Comparison of ENCODE assay signal across 8 cellular contexts in the genomic region with DNA sequence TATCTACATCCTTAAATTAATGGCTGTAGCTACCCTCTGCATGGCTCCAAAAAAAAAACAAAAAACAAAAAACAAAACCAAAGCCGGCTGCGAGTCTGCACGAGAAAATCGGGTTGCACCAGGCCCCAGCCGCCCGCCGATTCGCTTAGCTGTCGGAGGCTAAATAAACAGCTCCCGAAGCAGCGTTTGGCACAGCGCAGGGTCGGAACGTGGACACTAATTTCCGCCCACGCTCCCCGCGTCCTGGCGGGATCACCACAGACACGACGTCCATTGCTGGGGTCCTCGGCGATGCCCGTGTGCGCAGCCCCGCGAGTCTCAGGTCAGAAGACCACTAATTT. TPM values are rescaled to one million over a fixed set of nuclear protein-coding genes. Genes with fewer than 3 reads are reported as not detected.
DNase-seq lines count a peak whose midpoint lies in the region; ATAC-seq, FAIRE-seq and TF ChIP-seq lines count a peak whose summit lies in the region.

No MANE protein-coding gene starts in this region.

- TF ChIP-seq RAD21 in K562 (CRISPR knock-in tag; conservative IDR thresholded peaks at IDR 0.05 in 1 of 2, IDR thresholded peaks at IDR 0.05 in 1 of 2), result no peak

- CTCF ChIA-PET in K562 (lab: Yijun Ruan, JAX; ENCODE audit: low intra/inter-chr PET ratio), result no interaction called here

- H3K9me3 ChIP-seq in HUES6 (ENCODE audit: control insufficient read depth, insufficient read depth, low read depth, low read length), result no peaks in the 10 kb centered on the region
- H3K9me3 ChIP-seq in K562 (replicated peaks; ENCODE audit: control insufficient read depth, insufficient read depth, low read depth, low read length), result no peaks in the 10 kb centered on the region

- H3K27ac ChIP-seq in HUES6 (ENCODE audit: low read depth, low read length), result peak overlapping the region; percentile 97
- H3K27ac ChIP-seq in K562 (ENCODE audit: extremely low read depth, low read depth, low read length), result peak overlapping the region; percentile 98

- in situ Hi-C loops in K562 (cut with MboI), result no loop called here

- POLR2A ChIA-PET in K562 (lab: Yijun Ruan, JAX), result interaction anchor here (0.6 to 1.3 kb wide), 3 partner anchors 41 to 707 kb away, joined by 3 to 4 read pairs (median 4); a partner anchor contains a TSS

- whole genome bisulfite sequencing in K562 (ENCODE audit: insufficient coverage, low coverage, missing lambda C conversion rate), result 0% methylated on average over 6 of the region's 27 CpGs

- TF ChIP-seq POLR2A in K562 (conservative IDR thresholded peaks at IDR 0.05), result no peak

- FAIRE-seq in K562 (lab: Jason Lieb, UNC), result no peak

- H3K27me3 ChIP-seq in HUES6 (ENCODE audit: control insufficient read depth, insufficient read depth, low read length), result no peaks in the 10 kb centered on the region
- H3K27me3 ChIP-seq in K562 (ENCODE audit: control insufficient read depth in 2 of 2, insufficient read depth in 2 of 2, low read length in 2 of 2), result no peaks in the 10 kb centered on the region

- H3K9me1 ChIP-seq in K562 (ENCODE audit: control insufficient read depth, insufficient read depth, low read length), result no peaks in the 10 kb centered on the region

- DNase-seq in activated CD4-positive, alpha-beta T cell treated with anti-CD3 and anti-CD28 coated beads for 24 hours (ENCODE audit: low read depth in 2 of 2), result peak; percentile 17 to 40
- DNase-seq in activated CD4-positive, alpha-beta T cell treated with anti-CD3 and anti-CD28 coated beads for 1 hour, result no peak
- DNase-seq in SW480 (ENCODE audit: low spot score), result peak; percentile 80
- DNase-seq in K562 (ENCODE audit: extremely low read depth in 1 of 4, low spot score in 3 of 4), result peak in 2 of 4 experiments; percentile 29 to 57
- DNase-seq in iPS-NIHi11 (ENCODE audit: low spot score), result peak; percentile 59
- peak; percentile 43 for DNase-seq in stimulated activated CD4-positive, alpha-beta T cell treated with anti-CD3 and anti-CD28 coated beads, Interleukin-12 subunit alpha, Interleukin-12 subunit beta, amount 100 ng/mL, for 4 hours

- H3K4me2 ChIP-seq in K562 (ENCODE audit: insufficient read depth, low read length), result peak overlapping the region; percentile 93

- H3K79me2 ChIP-seq in K562 (ENCODE audit: control insufficient read depth, insufficient read depth, low read length), result peaks cover 43% of the 10 kb centered on the region

- H3K36me3 ChIP-seq in HUES6 (ENCODE audit: control insufficient read depth, insufficient read depth, low read length) (no peaks in the 10 kb centered on the region), K562 (ENCODE audit: control insufficient read depth, insufficient read depth, low read length) (peaks cover 5% of the 10 kb centered on the region; the same call in 2 of the 3 replicates)

- no TSS peak for BruUV-seq in K562 (replicated peaks; lab: Mats Ljungman, UMichigan)

- intact Hi-C loops in K562 (cut with micrococcal nuclease), result no loop called here

- H3K4me1 ChIP-seq in HUES6 (ENCODE audit: control insufficient read depth, insufficient read depth, low read length) (peaks cover 15% of the 10 kb centered on the region; the same call in 1 of the 2 replicates), K562 (replicated peaks in 1 of 2; ENCODE audit: control insufficient read depth in 2 of 2, insufficient read depth in 2 of 2, low read length in 2 of 2) (peaks cover 7 to 20% of the 10 kb centered on the region in 2 experiments; a peak in 4 of 5 replicates)

- TF ChIP-seq CTCF in K562 (IDR thresholded peaks at IDR 0.05 in 2 of 3, conservative IDR thresholded peaks at IDR 0.05 in 1 of 3; ENCODE audit: insufficient read depth in 2 of 3, low read depth in 1 of 3, low read length in 3 of 3), result no peak

- peak overlapping the region; percentile 96 for H2AFZ ChIP-seq in K562 (ENCODE audit: low read depth, low read length)

- ATAC-seq in K562 (peak; percentile 54), GM21619 (IDR thresholded peaks at IDR 0.05; ENCODE audit: unreplicated experiment) (no peak)

- H4K20me1 ChIP-seq in K562 (replicated peaks; ENCODE audit: control insufficient read depth, insufficient read depth, low read length), result no peaks in the 10 kb centered on the region

- peak overlapping the region; percentile 99 for H3K4me3 ChIP-seq in HUES6 (ENCODE audit: low read depth, low read length)
- peak overlapping the region; percentile 74 for H3K4me3 ChIP-seq in K562

- H3K9ac ChIP-seq in HUES6 (ENCODE audit: low read length) (peak overlapping the region; percentile 98), K562 (ENCODE audit: insufficient read depth in 1 of 2, low read depth in 2 of 2, low read length in 2 of 2) (peak overlapping the region; percentile 94 to 99)

- no peak for TF ChIP-seq EP300 in K562 (IDR thresholded peaks at IDR 0.05; ENCODE audit: low read length)

TF ChIP-seq in K562, 482 proteins besides CTCF, POLR2A, EP300 and RAD21 (continues in another document):
- TF ChIP-seq EGR1 (conservative IDR thresholded peaks at IDR 0.05) (peak; percentile 91), RCOR1 (IDR thresholded peaks at IDR 0.05; ENCODE audit: borderline replicate concordance in 1 of 2, low read depth in 2 of 2, low read length in 2 of 2) (0 out of 4 replicates have a peak, but pooled peaks of 1 of the 2 experiments have one; percentile 9), TRIM24 (IDR thresholded peaks at IDR 0.05) (no peak), SMAD1 (IDR thresholded peaks at IDR 0.05; ENCODE audit: low read depth, low read length, partially characterized antibody) (no peak)
- TF ChIP-seq, protein P1, sequence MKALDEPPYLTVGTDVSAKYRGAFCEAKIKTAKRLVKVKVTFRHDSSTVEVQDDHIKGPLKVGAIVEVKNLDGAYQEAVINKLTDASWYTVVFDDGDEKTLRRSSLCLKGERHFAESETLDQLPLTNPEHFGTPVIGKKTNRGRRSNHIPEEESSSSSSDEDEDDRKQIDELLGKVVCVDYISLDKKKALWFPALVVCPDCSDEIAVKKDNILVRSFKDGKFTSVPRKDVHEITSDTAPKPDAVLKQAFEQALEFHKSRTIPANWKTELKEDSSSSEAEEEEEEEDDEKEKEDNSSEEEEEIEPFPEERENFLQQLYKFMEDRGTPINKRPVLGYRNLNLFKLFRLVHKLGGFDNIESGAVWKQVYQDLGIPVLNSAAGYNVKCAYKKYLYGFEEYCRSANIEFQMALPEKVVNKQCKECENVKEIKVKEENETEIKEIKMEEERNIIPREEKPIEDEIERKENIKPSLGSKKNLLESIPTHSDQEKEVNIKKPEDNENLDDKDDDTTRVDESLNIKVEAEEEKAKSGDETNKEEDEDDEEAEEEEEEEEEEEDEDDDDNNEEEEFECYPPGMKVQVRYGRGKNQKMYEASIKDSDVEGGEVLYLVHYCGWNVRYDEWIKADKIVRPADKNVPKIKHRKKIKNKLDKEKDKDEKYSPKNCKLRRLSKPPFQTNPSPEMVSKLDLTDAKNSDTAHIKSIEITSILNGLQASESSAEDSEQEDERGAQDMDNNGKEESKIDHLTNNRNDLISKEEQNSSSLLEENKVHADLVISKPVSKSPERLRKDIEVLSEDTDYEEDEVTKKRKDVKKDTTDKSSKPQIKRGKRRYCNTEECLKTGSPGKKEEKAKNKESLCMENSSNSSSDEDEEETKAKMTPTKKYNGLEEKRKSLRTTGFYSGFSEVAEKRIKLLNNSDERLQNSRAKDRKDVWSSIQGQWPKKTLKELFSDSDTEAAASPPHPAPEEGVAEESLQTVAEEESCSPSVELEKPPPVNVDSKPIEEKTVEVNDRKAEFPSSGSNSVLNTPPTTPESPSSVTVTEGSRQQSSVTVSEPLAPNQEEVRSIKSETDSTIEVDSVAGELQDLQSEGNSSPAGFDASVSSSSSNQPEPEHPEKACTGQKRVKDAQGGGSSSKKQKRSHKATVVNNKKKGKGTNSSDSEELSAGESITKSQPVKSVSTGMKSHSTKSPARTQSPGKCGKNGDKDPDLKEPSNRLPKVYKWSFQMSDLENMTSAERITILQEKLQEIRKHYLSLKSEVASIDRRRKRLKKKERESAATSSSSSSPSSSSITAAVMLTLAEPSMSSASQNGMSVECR (CRISPR knock-in tag; IDR thresholded peaks at IDR 0.05), result peak; percentile 69

RNA-seq across cellular contexts. Expression of a gene that starts 0.7 kb away (rescaled TPM):
- total RNA-seq in K562 (2011; cell fraction: chromatin; rRNA removed; ENCODE audit: low replicate concordance), result 35.9 and 86.9 TPM in 2 replicates
- total RNA-seq in K562 (2011; cell fraction: nucleolus; rRNA removed), result 9.8 and 11.2 TPM in 2 replicates
- total RNA-seq in K562 (2011; cell fraction: nucleoplasm; rRNA removed), result 26.0 and 26.7 TPM in 2 replicates
- total RNA-seq in K562 (2014; rRNA removed) (3.3 and 4.8 TPM in 2 replicates), K562 (2014; rRNA removed; fragmentation: Illumina TruSeq; extraction: Trizol) (6.3 and 8.3 TPM in 2 replicates), K562 (2015; rRNA removed; fragmentation: Illumina TruSeq; extraction: Trizol) (5.8 and 7.1 TPM in 2 replicates), K562 (2021) (10.9 and 11.8 TPM in 2 replicates)
- polyA plus RNA-seq in K562 (2011; rRNA removed) (2.6 and 2.7 TPM in 2 replicates), K562 (2014; fragmentation: Illumina TruSeq; extraction: Trizol) (5.4 and 6.1 TPM in 2 replicates), K562 (2014; fragmentation: Nextera tagmentation; extraction: Ambion mirVana) (1 to 10 TPM in 1 of 2 experiments, under 1 TPM in 1; 0.74 to 1.4 TPM), K562 (2014; rRNA removed) (2.5 and 3.2 TPM in 2 replicates)
- 2.0 and 2.8 TPM in 2 replicates for polyA plus RNA-seq in K562 (2011; cell fraction: cytosol; rRNA removed)
- 8.0 and 9.7 TPM in 2 replicates for polyA plus RNA-seq in K562 (2011; cell fraction: nucleus; rRNA removed)
- polyA plus RNA-seq in K562 (2012), result 3.7 and 4.3 TPM in 2 replicates
- polyA minus RNA-seq in K562 (2011; rRNA and poly(A)+ RNA removed), result 20.2 and 24.2 TPM in 2 replicates
- polyA minus RNA-seq in K562 (2011; cell fraction: cytosol; rRNA and poly(A)+ RNA removed), result 8.2 and 9.1 TPM in 2 replicates
- polyA minus RNA-seq in K562 (2011; cell fraction: nucleus; rRNA and poly(A)+ RNA removed), result 11.0 and 16.6 TPM in 2 replicates

RNA-seq across cellular contexts. Expression of a gene that starts 40.8 kb away (rescaled TPM):
- total RNA-seq in K562 (2011; cell fraction: chromatin; rRNA removed; ENCODE audit: low replicate concordance), result 48.0 and 54.7 TPM in 2 replicates
- 28.0 and 33.7 TPM in 2 replicates for total RNA-seq in K562 (2011; cell fraction: nucleolus; rRNA removed)
- total RNA-seq in K562 (2011; cell fraction: nucleoplasm; rRNA removed), result 24.4 and 32.5 TPM in 2 replicates
- total RNA-seq in K562 (2014; rRNA removed), result 8.6 and 8.7 TPM in 2 replicates
- total RNA-seq in K562 (2014; rRNA removed; fragmentation: Illumina TruSeq; extraction: Trizol), result 9.3 and 9.9 TPM in 2 replicates
- total RNA-seq in K562 (2015; rRNA removed; fragmentation: Illumina TruSeq; extraction: Trizol), result 11.8 TPM in 2 replicates
- 7.6 and 9.8 TPM in 2 replicates for total RNA-seq in K562 (2021)
- polyA plus RNA-seq in K562 (2011; rRNA removed), result 12.3 and 13.5 TPM in 2 replicates
- polyA plus RNA-seq in K562 (2011; cell fraction: cytosol; rRNA removed), result 6.3 TPM in 2 replicates
- polyA plus RNA-seq in K562 (2011; cell fraction: nucleus; rRNA removed), result 62.4 and 63.4 TPM in 2 replicates
- 5.8 and 6.2 TPM in 2 replicates for polyA plus RNA-seq in K562 (2012)
- 7.2 and 10.1 TPM in 2 replicates for polyA plus RNA-seq in K562 (2014; fragmentation: Illumina TruSeq; extraction: Trizol)
- 1 to 10 TPM; 1.3 to 1.6 TPM for polyA plus RNA-seq in K562 (2014; fragmentation: Nextera tagmentation; extraction: Ambion mirVana)
- 11.0 and 15.9 TPM in 2 replicates for polyA plus RNA-seq in K562 (2014; rRNA removed)
- polyA minus RNA-seq in K562 (2011; rRNA and poly(A)+ RNA removed), result 28.1 and 37.1 TPM in 2 replicates
- polyA minus RNA-seq in K562 (2011; cell fraction: cytosol; rRNA and poly(A)+ RNA removed), result 7.4 and 10.3 TPM in 2 replicates
- 12.7 and 31.8 TPM in 2 replicates for polyA minus RNA-seq in K562 (2011; cell fraction: nucleus; rRNA and poly(A)+ RNA removed)
